In genomic region chr17:50064253-50064991, GRCh38 we compare ENCODE assay signal across 10 cellular contexts. TPM values are rescaled to one million over a fixed set of nuclear protein-coding genes. Genes with fewer than 3 reads are reported as not detected.
DNase-seq lines count a peak whose midpoint lies in the region; ATAC-seq, FAIRE-seq and TF ChIP-seq lines count a peak whose summit lies in the region.
"Had no signal": no experiment of that assay in that cellular context is flagged by ENCODE, and none has a peak within 500 bp of the region (broad histone marks: within the 10 kb centered on the region; RNA-seq: fewer than 3 reads in every experiment).

No MANE protein-coding gene starts in this region.

- no peaks in the 10 kb centered on the region for H3K27me3 Mint-ChIP-seq in T-cell

- no peaks in the 10 kb centered on the region for H3K9me3 Mint-ChIP-seq in T-cell

- TF ChIP-seq POLR2A in prostate gland (IDR thresholded peaks at IDR 0.05) (no peak), GM12892 (IDR thresholded peaks at IDR 0.05; ENCODE audit: low read depth, low read length) (no peak)

- DNase-seq in Caki2 (ENCODE audit: low read depth) (peak; percentile 90), fibroblast of the conjunctiva (ENCODE audit: low read depth) (peak; percentile 59), prostate gland (ENCODE audit: low spot score) (peak; percentile 51), NCI-H345 (lab: John Stamatoyannopoulos, UW) (no peak), GM12892 (ENCODE audit: insufficient read length) (no peak), T-cell (no peak)
- DNase-seq: cortex of kidney, NCI-H1436 had no signal

- in situ Hi-C loops in Caki2 (cut with HindIII; ENCODE audit: low pct_unique_long_range_greater_than_20kb, low sequenced_read_pairs) = no loop called here

- no peaks in the 10 kb centered on the region for H3K9me3 ChIP-seq in prostate gland

- CTCF ChIA-PET in T-cell (lab: Charles Lee) = interaction anchor here in 1 of 2 donors (0.5 kb wide), 2 partner anchors 136 to 245 kb away, joined by 4 read pairs; no protein-coding TSS in a partner anchor

- FAIRE-seq in GM12892 (lab: Jason Lieb, UNC) = no peak

- peak overlapping the region; percentile 71 to 77 for H3K27ac ChIP-seq in prostate gland

- peak; percentile 67 for ATAC-seq in SK-N-SH treated with all-trans-retinoic acid at 6 μM for 48 hours
- no peak for ATAC-seq in HG03571 (IDR thresholded peaks at IDR 0.05; ENCODE audit: unreplicated experiment)
- ATAC-seq in T-cell (replicated peaks in 1 of 4) = no peak

- peak in 1 of 4 experiments; percentile 4 for TF ChIP-seq CTCF in prostate gland (IDR thresholded peaks at IDR 0.05)

- no peak overlapping the region for H3K4me3 Mint-ChIP-seq in T-cell

- H3K4me1 ChIP-seq in prostate gland (replicated peaks) = no peaks in the 10 kb centered on the region

- no peaks in the 10 kb centered on the region for H3K27me3 ChIP-seq in prostate gland (replicated peaks; ENCODE audit: insufficient read depth)

- POLR2A ChIA-PET in T-cell (lab: Charles Lee) = no interaction called here

- WGBS in prostate gland = 43% methylated on average over 20 of the region's 20 CpGs

- H3K4me3 ChIP-seq in prostate gland = no peak overlapping the region

- no peak overlapping the region for H3K27ac Mint-ChIP-seq in T-cell

- H3K36me3 ChIP-seq in prostate gland = no peaks in the 10 kb centered on the region

- peaks cover 10% of the 10 kb centered on the region for H3K36me3 Mint-ChIP-seq in T-cell

- H3K4me1 Mint-ChIP-seq in T-cell = peaks cover 0 to 2% (median 0%) of the 10 kb centered on the region in 3 donors

- intact Hi-C loops in prostate gland (cut with DNase I) = loop anchor here (5.0 kb wide), 1 partner anchor 37 kb away; no protein-coding TSS in a partner anchor

TF ChIP-seq in SK-N-SH treated with all-trans-retinoic acid at 6 μM for 48 hours, 23 proteins besides CTCF, POLR2A, EP300 and RAD21:
- 0 out of 2 replicates have a peak, but pooled peaks have one; percentile 42 for TF ChIP-seq GLIS3 (CRISPR knock-in tag; IDR thresholded peaks at IDR 0.05)
- peak; percentile 98 for TF ChIP-seq PATZ1 (CRISPR knock-in tag; IDR thresholded peaks at IDR 0.05; ENCODE audit: borderline replicate concordance)
- no peak for TF ChIP-seq ZC3H10 (CRISPR knock-in tag; IDR thresholded peaks at IDR 0.05)
- peak; percentile 42 for TF ChIP-seq ISL1 (CRISPR knock-in tag; IDR thresholded peaks at IDR 0.05)
- peak; percentile 25; the same call in 1 of the 2 replicates for TF ChIP-seq TSHZ2 (CRISPR knock-in tag; IDR thresholded peaks at IDR 0.05)
- TF ChIP-seq RARB (CRISPR knock-in tag; IDR thresholded peaks at IDR 0.05) = no peak
- peak; percentile 43; the same call in 1 of the 2 replicates for TF ChIP-seq POU6F1 (CRISPR knock-in tag; IDR thresholded peaks at IDR 0.05; ENCODE audit: borderline replicate concordance, low read depth)
- peak; percentile 91 for TF ChIP-seq ZFP3 (CRISPR knock-in tag; IDR thresholded peaks at IDR 0.05)
- no peak for TF ChIP-seq ARNTL (CRISPR knock-in tag; IDR thresholded peaks at IDR 0.05; ENCODE audit: borderline replicate concordance, low read depth)
- no peak for TF ChIP-seq ZNF8 (CRISPR knock-in tag; IDR thresholded peaks at IDR 0.05)
- TF ChIP-seq ZNF565 (CRISPR knock-in tag; conservative IDR thresholded peaks at IDR 0.05; ENCODE audit: low read depth) = no peak
- TF ChIP-seq PPARA (CRISPR knock-in tag; IDR thresholded peaks at IDR 0.05; ENCODE audit: borderline replicate concordance) = no peak
- TF ChIP-seq TCF4 (CRISPR knock-in tag; IDR thresholded peaks at IDR 0.05; ENCODE audit: borderline replicate concordance) = no peak
- peak; percentile 66; the same call in 1 of the 2 replicates for TF ChIP-seq SNAI2 (CRISPR knock-in tag; IDR thresholded peaks at IDR 0.05)
- no peak for TF ChIP-seq ZNF70 (CRISPR knock-in tag; IDR thresholded peaks at IDR 0.05)
- TF ChIP-seq OSR1 (CRISPR knock-in tag; IDR thresholded peaks at IDR 0.05) = 0 out of 2 replicates have a peak, but pooled peaks have one; percentile 76

RNA-seq across cellular contexts. Expression of gene ITGA3, which starts 8.5 kb away (rescaled TPM):
- 419 and 501 TPM in 2 replicates for total RNA-seq in Caki2 (2014; rRNA removed; shearing (Covaris generic); ENCODE audit: low replicate concordance)
- total RNA-seq in prostate gland (10 to 100 TPM; 67.0 to 71.3 TPM), T-cell (10 to 100 TPM in 3 of 5 donors, 1 to 10 TPM in 2; 8.5 to 20.0 (median 14.8) TPM)
- polyA plus RNA-seq in GM12892 (2012; ENCODE audit: missing spikeins) = 1.2 TPM

RNA-seq across cellular contexts. Expression of gene PDK2, which starts 30.7 kb away (rescaled TPM):
- total RNA-seq in Caki2 (2014; rRNA removed; shearing (Covaris generic); ENCODE audit: low replicate concordance) = 17.8 and 58.4 TPM in 2 replicates
- total RNA-seq in prostate gland (10 to 100 TPM; 47.1 to 79.5 TPM), T-cell (10 to 100 TPM; 18.8 to 37.2 (median 30.0) TPM)
- polyA plus RNA-seq in GM12892 (2012; ENCODE audit: missing spikeins) = 5.2 TPM

Comparison
In these comparisons a context has a peak if more than half of its experiments do, and no peak if none do; other contexts are left out.
1. DNase-seq: peak in Caki2 (single experiment), fibroblast of the conjunctiva (single experiment) and prostate gland (single experiment); none in NCI-H345 (single experiment), GM12892 (single experiment) and T-cell (0 of 34).